In genomic region chr14:22339277-22339676, GRCh38 we compare ENCODE assay signal across 15 cellular contexts.
DNase-seq lines count a peak whose midpoint lies in the region; ATAC-seq, FAIRE-seq and TF ChIP-seq lines count a peak whose summit lies in the region.
"Had no signal": no experiment of that assay in that cellular context is flagged by ENCODE, and none has a peak within 500 bp of the region (broad histone marks: within the 10 kb centered on the region; RNA-seq: fewer than 3 reads in every experiment).

No MANE protein-coding gene starts in this region.

- no peak overlapping the region for H3K4me3 ChIP-seq in GM12878
- no peak overlapping the region for H3K4me3 ChIP-seq in upper lobe of right lung
- no peak overlapping the region for H3K4me3 ChIP-seq in prostate gland
- H3K4me3 ChIP-seq: esophagus squamous epithelium had no signal

- BruUV-seq in GM12878 (replicated peaks; lab: Mats Ljungman, UMichigan), result no TSS peak

- no peak overlapping the region for H2AFZ ChIP-seq in GM12878 (ENCODE audit: control insufficient read depth, low read depth, low read length)

- H3K36me3 ChIP-seq in GM12878 (ENCODE audit: control insufficient read depth in 2 of 2, insufficient read depth in 2 of 2, low read length in 1 of 2) (no peaks in the 10 kb centered on the region), upper lobe of right lung (no peaks in the 10 kb centered on the region), prostate gland (no peaks in the 10 kb centered on the region)
- H3K36me3 ChIP-seq: esophagus squamous epithelium had no signal

- H3K27ac ChIP-seq in GM12878 (ENCODE audit: control insufficient read depth, insufficient read depth) (no peak overlapping the region), upper lobe of right lung (no peak overlapping the region), prostate gland (no peak overlapping the region)

- POLR2A ChIA-PET in GM12878 (lab: Charles Lee), result no interaction called here

- FAIRE-seq in GM12878 (lab: Jason Lieb, UNC), result no peak

- CTCF ChIA-PET in GM12878 (lab: Yijun Ruan, JAX), result interaction anchor here (1.1 to 7.9 kb wide), 2 partner anchors 19 to 36 kb away, joined by 3 to 74 read pairs; no protein-coding TSS in a partner anchor

- in situ Hi-C loops in GM12878 (cut with MboI), result no loop called here

- DNase-seq in GM12878 (ENCODE audit: low read depth, low spot score) (no peak), Right ventricle myocardium superior (peak; percentile 87), non-pigmented ciliary epithelial cell (ENCODE audit: low read depth) (peak; percentile 77), upper lobe of right lung (no peak), prostate gland (ENCODE audit: low spot score) (no peak), cerebellar nuclear complex (lab: John Stamatoyannopoulos, UW) (no peak), NCI-H226 (no peak), dedifferentiated amniotic fluid mesenchymal stem cell (ENCODE audit: extremely low spot score) (no peak)
- DNase-seq: DMS53; esophagus squamous epithelium; mammary epithelial cell; MV-4-11; NCI-H748 treated with DMSO at 0.1 percent for 48 hours; stimulated activated CD4-positive, alpha-beta T cell treated with anti-CD3 and anti-CD28 coated beads, Interleukin-15, amount 100 ng/mL, for 24 hours; stimulated activated naive CD8-positive, alpha-beta T cell treated with anti-CD3 and anti-CD28 coated beads, Interleukin-15, Interleukin-2, amounts not matched to agents 100 U/mL and 50 U/mL, for 24 hours had no signal

- no peaks in the 10 kb centered on the region for H3K4me1 ChIP-seq in GM12878 (ENCODE audit: control insufficient read depth, insufficient read depth, low read length)
- no peaks in the 10 kb centered on the region for H3K4me1 ChIP-seq in upper lobe of right lung
- no peaks in the 10 kb centered on the region for H3K4me1 ChIP-seq in prostate gland (replicated peaks)

- 21% methylated on average over 4 of the region's 4 CpGs for WGBS in GM12878 (ENCODE audit: insufficient coverage, insufficient replicate concordance, low lambda C conversion rate, missing lambda C conversion rate)
- 28% methylated on average over 4 of the region's 4 CpGs for WGBS in prostate gland

- no peaks in the 10 kb centered on the region for H4K20me1 ChIP-seq in GM12878 (ENCODE audit: control insufficient read depth, insufficient read depth)

- RAD21 ChIA-PET in GM12878 (lab: Charles Lee; ENCODE audit: unreplicated experiment), result interaction anchor here (1.3 kb wide), 1 partner anchor 20 kb away, joined by 4 read pairs; no protein-coding TSS in a partner anchor

- SMC1A ChIA-PET in GM12878 (lab: Charles Lee; ENCODE audit: uncharacterized antibody, unreplicated experiment), result interaction anchor here (0.5 to 2.1 kb wide), 4 partner anchors 31 to 128 kb away, joined by 3 to 6 read pairs (median 4); no protein-coding TSS in a partner anchor

- intact Hi-C loops in GM12878 (cut with micrococcal nuclease; ENCODE audit: unreplicated experiment) (loop anchor here (5.0 kb wide), 1 partner anchor 33 kb away; no protein-coding TSS in a partner anchor), Right ventricle myocardium superior (cut with DNase I) (no loop called here), upper lobe of right lung (cut with DNase I) (no loop called here), prostate gland (cut with DNase I) (no loop called here)

- no peak for ATAC-seq in GM12878
- peak; percentile 96 for ATAC-seq in Right ventricle myocardium superior (ENCODE audit: poor library complexity)
- peak; percentile 68 for ATAC-seq in upper lobe of right lung
- ATAC-seq: stimulated activated naive CD8-positive, alpha-beta T cell treated with anti-CD3 and anti-CD28 coated beads, Interleukin-15, Interleukin-2, amounts not matched to agents 100 U/mL and 50 U/mL, for 24 hours had no signal

- no peak for TF ChIP-seq POLR2A in GM12878 (IDR thresholded peaks at IDR 0.05; ENCODE audit: low read depth, low read length)
- no peak for TF ChIP-seq POLR2A in prostate gland (IDR thresholded peaks at IDR 0.05)

- no peak overlapping the region for H3K9ac ChIP-seq in GM12878 (ENCODE audit: control insufficient read depth, insufficient read depth, low read length)

- TF ChIP-seq RAD21 in GM12878 (IDR thresholded peaks at IDR 0.05; ENCODE audit: insufficient read depth, low read depth, low read length), result no peak

- no peak overlapping the region for H3K4me2 ChIP-seq in GM12878 (ENCODE audit: control insufficient read depth, insufficient read depth)

- no peaks in the 10 kb centered on the region for H3K79me2 ChIP-seq in GM12878 (ENCODE audit: control insufficient read depth, insufficient read depth, low read length)

- H3K9me3 ChIP-seq in GM12878 (replicated peaks; ENCODE audit: control insufficient read depth, insufficient read depth, low read length) (no peaks in the 10 kb centered on the region; the same call in 2 of the 3 replicates), upper lobe of right lung (no peaks in the 10 kb centered on the region), prostate gland (no peaks in the 10 kb centered on the region)

- no peak for TF ChIP-seq EP300 in GM12878 (IDR thresholded peaks at IDR 0.05; ENCODE audit: borderline replicate concordance in 1 of 2, control insufficient read depth in 1 of 2, low read depth in 2 of 2, low read length in 2 of 2)

- H3K27me3 ChIP-seq in GM12878 (replicated peaks in 1 of 2; ENCODE audit: control insufficient read depth in 2 of 2, insufficient read depth in 2 of 2, low read length in 1 of 2) (no peaks in the 10 kb centered on the region), upper lobe of right lung (no peaks in the 10 kb centered on the region), prostate gland (replicated peaks; ENCODE audit: insufficient read depth) (no peaks in the 10 kb centered on the region)
- H3K27me3 ChIP-seq: esophagus squamous epithelium had no signal

- TF ChIP-seq CTCF in GM12878 (IDR thresholded peaks at IDR 0.05 in 2 of 3, conservative IDR thresholded peaks at IDR 0.05 in 1 of 3; ENCODE audit: control insufficient read depth in 2 of 3, extremely low read depth in 1 of 3, insufficient read depth in 1 of 3, low read depth in 3 of 3, low read length in 3 of 3) (no peak), upper lobe of right lung (IDR thresholded peaks at IDR 0.05) (no peak), prostate gland (IDR thresholded peaks at IDR 0.05) (no peak)

TF ChIP-seq in GM12878, 131 proteins besides CTCF, POLR2A, EP300 and RAD21:
- TF ChIP-seq FOXM1 (IDR thresholded peaks at IDR 0.05; ENCODE audit: low read depth, low read length) (no peak), RUNX3 (IDR thresholded peaks at IDR 0.05; ENCODE audit: low read length) (0 out of 2 replicates have a peak, but pooled peaks have one; percentile 4)

Comparison
In these comparisons a context has a peak if more than half of its experiments do, and no peak if none do; other contexts are left out.
1. DNase-seq: peak in Right ventricle myocardium superior (single experiment) and non-pigmented ciliary epithelial cell (single experiment); none in GM12878 (single experiment), upper lobe of right lung (single experiment), prostate gland (single experiment), cerebellar nuclear complex (0 of 2), NCI-H226 (single experiment) and dedifferentiated amniotic fluid mesenchymal stem cell (single experiment).